Comparison of ENCODE assay signal across 8 cellular contexts in the genomic region with DNA sequence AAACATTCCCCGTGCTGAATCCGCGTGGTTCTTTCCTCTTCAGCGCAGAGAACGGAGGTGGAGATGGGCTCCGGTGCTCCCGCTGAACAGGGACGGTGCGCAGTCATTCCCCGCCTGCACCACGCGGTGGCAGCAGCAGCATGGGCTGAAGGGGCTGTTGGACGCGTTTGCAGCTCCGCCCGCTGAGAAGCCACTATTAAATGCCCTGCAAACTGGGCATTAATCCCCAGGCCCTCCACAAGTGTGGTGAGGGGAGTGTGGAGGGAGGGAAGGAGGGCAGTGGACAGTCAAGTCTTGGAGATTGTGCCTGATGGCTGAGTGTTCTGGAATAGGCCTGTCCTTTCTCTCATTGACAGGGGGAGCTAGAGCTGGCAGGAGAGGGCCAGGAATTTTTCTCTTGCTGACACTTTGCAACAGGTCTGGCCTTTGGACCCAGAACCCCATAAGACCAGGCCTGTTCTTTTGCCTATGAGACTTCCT.
DNase-seq lines count a peak whose midpoint lies in the region; ATAC-seq and TF ChIP-seq lines count a peak whose summit lies in the region.

No MANE protein-coding gene starts in this region.

- H3K27ac Mint-ChIP-seq in glutamatergic neuron (ENCODE audit: unreplicated experiment): no peak overlapping the region

- no peaks in the 10 kb centered on the region for H3K9me3 Mint-ChIP-seq in glutamatergic neuron (ENCODE audit: unreplicated experiment)

- no peaks in the 10 kb centered on the region for H3K4me1 Mint-ChIP-seq in glutamatergic neuron (ENCODE audit: low read depth, unreplicated experiment)

- TF ChIP-seq POLR2A in ovary (IDR thresholded peaks at IDR 0.05) (no peak), transverse colon (IDR thresholded peaks at IDR 0.05) (no peak)

- H3K9me3 ChIP-seq in ovary (no peaks in the 10 kb centered on the region), transverse colon (no peaks in the 10 kb centered on the region)

- no peaks in the 10 kb centered on the region for H3K27me3 ChIP-seq in ovary
- no peaks in the 10 kb centered on the region for H3K27me3 ChIP-seq in transverse colon

- no peaks in the 10 kb centered on the region for H3K27me3 Mint-ChIP-seq in glutamatergic neuron (ENCODE audit: unreplicated experiment)

- peak overlapping the region; percentile 69 for H3K4me3 Mint-ChIP-seq in glutamatergic neuron (ENCODE audit: unreplicated experiment)

- H3K4me1 ChIP-seq in ovary (ENCODE audit: insufficient read depth): no peaks in the 10 kb centered on the region
- H3K4me1 ChIP-seq in transverse colon: peaks cover 0 to 29% (median 17%) of the 10 kb centered on the region in 4 donors

- TF ChIP-seq EP300 in ovary (IDR thresholded peaks at IDR 0.05) (no peak), transverse colon (IDR thresholded peaks at IDR 0.05; ENCODE audit: low read depth) (no peak)

- DNase-seq in EL (peak; percentile 80), KBM-7 (peak; percentile 83), SK-MEL-5 (ENCODE audit: low read depth, low spot score) (peak; percentile 87), glutamatergic neuron (peak; percentile 93), ovary (peak; percentile 83 to 92 (median 90)), transverse colon (peak; percentile 87)
- peak; percentile 8 to 56 (median 28) for DNase-seq in activated naive CD4-positive, alpha-beta T cell (lab: John Stamatoyannopoulos, UW)

- 0 to 1% (median 1%) methylated on average over 16 of the region's 16 CpGs for WGBS in ovary, 3 donors
- WGBS in transverse colon (ENCODE audit: low coverage in 1 of 2), 2 donors: 1% methylated on average over 16 of the region's 16 CpGs; no CpG with 5 or more reads in 1 of the 2 donors

- no peaks in the 10 kb centered on the region for H3K36me3 Mint-ChIP-seq in glutamatergic neuron (ENCODE audit: unreplicated experiment)

- ATAC-seq in GM21786 (IDR thresholded peaks at IDR 0.05; ENCODE audit: unreplicated experiment): peak; percentile 89

- peak overlapping the region; percentile 20 for H3K4me3 ChIP-seq in ovary
- peak overlapping the region in 2 of 4 donors; percentile 14 to 48 for H3K4me3 ChIP-seq in transverse colon

- intact Hi-C loops in ovary (cut with DNase I) (loop anchor here in 1 of 4 donors (2.0 to 5.0 kb wide), 3 partner anchors 39 to 898 kb away; a partner anchor contains a TSS), transverse colon (cut with DNase I; ENCODE audit: low total_unique reads) (loop anchor here (5.0 kb wide), 2 partner anchors 129 to 749 kb away; no protein-coding TSS in a partner anchor)

- in situ Hi-C loops in KBM-7 (cut with MboI; ENCODE audit: low pct_unique_long_range_greater_than_20kb, low sequenced_read_pairs) (no loop called here), SK-MEL-5 (cut with HindIII; ENCODE audit: low pct_unique_long_range_greater_than_20kb, low sequenced_read_pairs) (no loop called here), transverse colon (cut with MboI; ENCODE audit: low pct_ligation_motif_present in 1 of 4, low pct_unique_long_range_greater_than_20kb in 1 of 4, low sequenced_read_pairs in 3 of 4) (loop anchor here (10.0 to 25.0 kb wide), 2 partner anchors 892 to 894 kb away; no protein-coding TSS in a partner anchor)

- peak; percentile 90 for TF ChIP-seq CTCF in glutamatergic neuron (IDR thresholded peaks at IDR 0.05; ENCODE audit: partially characterized antibody, unreplicated experiment)
- TF ChIP-seq CTCF in ovary (IDR thresholded peaks at IDR 0.05): peak; percentile 89 to 96 (median 94)
- TF ChIP-seq CTCF in transverse colon (IDR thresholded peaks at IDR 0.05): peak; percentile 89 to 95 (median 93)

- H3K36me3 ChIP-seq in ovary (no peaks in the 10 kb centered on the region), transverse colon (no peaks in the 10 kb centered on the region)

- H3K27ac ChIP-seq in ovary (peak overlapping the region in 1 of 2 donors; percentile 57), transverse colon (peak overlapping the region; percentile 8 to 57 (median 30))

Comparison
In these comparisons a context has a peak if more than half of its experiments do, and no peak if none do; other contexts are left out.
1. DNase-seq: peak in every context shown above with its lines; median percentile 93 in glutamatergic neuron; 90 in ovary; 87 in SK-MEL-5; 87 in transverse colon; 83 in KBM-7; 80 in EL; 28 in activated naive CD4-positive, alpha-beta T cell.
2. in situ Hi-C loops: an anchor here in transverse colon (10.0 to 25.0 kb wide); none called in KBM-7 and SK-MEL-5.